Comparison of ENCODE assay signal across 1 cellular context in the genomic region with DNA sequence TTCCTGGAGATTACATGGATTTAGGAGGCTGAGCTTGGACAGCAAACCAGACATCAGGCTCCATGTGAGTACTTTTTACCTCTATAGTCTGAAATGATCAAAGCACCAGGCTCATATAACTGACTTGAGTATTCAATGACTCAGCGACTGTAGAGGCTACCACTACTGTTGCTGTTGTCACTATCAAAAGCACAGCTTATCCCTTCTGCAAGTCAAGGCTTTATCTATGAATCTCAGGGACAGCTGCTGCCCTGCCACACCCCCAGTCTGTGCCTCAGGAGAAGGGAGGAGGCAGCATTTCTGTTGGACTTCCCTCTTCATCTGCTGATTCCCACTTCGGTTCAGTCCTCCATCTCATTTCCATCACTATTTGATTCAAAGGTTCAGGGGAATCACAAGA.
TF ChIP-seq lines count a peak whose summit lies in the region.

No MANE protein-coding gene starts in this region.

TF ChIP-seq in H1, 55 proteins besides CTCF, POLR2A, EP300 and RAD21:
- TF ChIP-seq PHF8 (conservative IDR thresholded peaks at IDR 0.05; ENCODE audit: low read depth, low read length) (no peak), CHD2 (IDR thresholded peaks at IDR 0.05; ENCODE audit: low read length) (no peak), CBX5 (IDR thresholded peaks at IDR 0.05; ENCODE audit: low read depth, low read length) (no peak)
